In the genomic region with DNA sequence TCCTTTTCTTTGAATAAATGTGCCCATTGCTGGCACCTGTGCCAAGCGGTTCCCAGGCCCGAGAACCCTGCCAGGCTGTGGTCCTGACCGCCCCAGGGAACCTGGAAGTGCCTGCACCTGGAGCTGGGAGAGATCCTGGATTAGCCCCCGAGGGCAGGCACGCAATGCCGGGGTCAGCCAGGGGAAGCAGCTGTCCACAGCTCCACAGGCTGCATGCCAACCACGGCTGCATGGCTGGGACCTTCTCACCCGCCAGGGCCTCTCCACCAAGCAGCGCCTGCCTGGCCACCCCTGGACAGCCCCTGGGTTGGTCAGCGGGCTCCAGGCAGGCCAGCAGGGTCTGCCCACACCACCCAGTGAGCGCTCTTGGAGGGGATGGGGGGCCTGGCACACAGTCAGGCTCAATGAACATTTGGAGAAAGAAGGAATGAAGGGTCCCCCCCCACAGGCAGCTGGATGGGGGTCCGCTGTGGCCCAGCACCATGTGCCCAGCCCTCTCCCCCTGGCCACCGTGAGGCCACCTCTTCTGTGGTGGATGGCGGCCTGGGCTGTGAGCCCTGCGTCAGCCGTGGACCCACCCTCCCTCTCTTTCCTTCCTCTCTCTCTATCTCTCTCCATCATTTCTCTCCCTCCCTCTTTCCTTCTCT, we compare ENCODE assay signal across 28 cellular contexts. TPM values are rescaled to one million over a fixed set of nuclear protein-coding genes. Genes with fewer than 3 reads are reported as not detected.
DNase-seq lines count a peak whose midpoint lies in the region; ATAC-seq and TF ChIP-seq lines count a peak whose summit lies in the region.
"Had no signal": no experiment of that assay in that cellular context is flagged by ENCODE, and none has a peak within 500 bp of the region (broad histone marks: within the 10 kb centered on the region; RNA-seq: fewer than 3 reads in every experiment).

No MANE protein-coding gene starts in this region.

- H3K4me3 Mint-ChIP-seq in activated naive CD4-positive, alpha-beta T cell treated with anti-CD3 and anti-CD28 coated beads for 36 hours, result no peak overlapping the region
- no peak overlapping the region for H3K4me3 Mint-ChIP-seq in activated naive CD4-positive, alpha-beta T cell treated with anti-CD3 and anti-CD28 coated beads, Interleukin-2, amount 10 ng/mL, durations not matched to agents 7 days and 5 days
- H3K4me3 Mint-ChIP-seq: activated naive CD4-positive, alpha-beta T cell treated with anti-CD3 and anti-CD28 coated beads, Interleukin-2, amount 50 U/mL, for 24 hours; activated T-cell treated with anti-CD3 and anti-CD28 coated beads, Interleukin-2, amount 50 U/mL, for 72 hours; memory B cell; stimulated activated memory B cell treated with anti-CD40 and anti-IgM and Interleukin-4, amounts not matched to agents 10 μg/mL and 1 μg/mL and 100 μg/mL, for 72 hours had no signal

- no peak overlapping the region for H2AFZ ChIP-seq in Karpas-422 (ENCODE audit: low read length)

- TF ChIP-seq POLR2A in testis (IDR thresholded peaks at IDR 0.05), result no peak
- TF ChIP-seq POLR2A in body of pancreas (IDR thresholded peaks at IDR 0.05), result no peak

- ATAC-seq in body of pancreas, result no peak
- ATAC-seq: activated T-cell treated with anti-CD3 and anti-CD28 coated beads, Interleukin-2, amount 50 U/mL, for 72 hours; GM12878; stimulated activated memory B cell treated with anti-CD40 and anti-IgM and Interleukin-4, amounts not matched to agents 10 μg/mL and 1 μg/mL and 100 μg/mL, for 72 hours had no signal

- no peaks in the 10 kb centered on the region for H3K79me2 ChIP-seq in Karpas-422 (ENCODE audit: low read length)

- H3K4me1 ChIP-seq in testis (no peaks in the 10 kb centered on the region), Karpas-422 (ENCODE audit: low read length) (no peaks in the 10 kb centered on the region), body of pancreas (no peaks in the 10 kb centered on the region)
- H3K4me1 ChIP-seq: HAP-1 had no signal

- H3K27me3 ChIP-seq in testis (no peaks in the 10 kb centered on the region), Karpas-422 (ENCODE audit: low read length) (no peaks in the 10 kb centered on the region), body of pancreas (no peaks in the 10 kb centered on the region)
- H3K27me3 ChIP-seq: cardiac muscle cell had no signal

- WGBS in testis, 2 donors, result 67 to 69% methylated on average over 13 to 16 of the region's 16 CpGs
- WGBS in body of pancreas, 2 donors, result 69 to 75% methylated on average over 5 to 16 of the region's 16 CpGs

- H3K9me2 ChIP-seq in Karpas-422 (replicated peaks; ENCODE audit: insufficient read depth, low read length), result no peaks in the 10 kb centered on the region

- H3K4me1 Mint-ChIP-seq in activated naive CD4-positive, alpha-beta T cell treated with anti-CD3 and anti-CD28 coated beads for 36 hours (ENCODE audit: low read depth), result no peaks in the 10 kb centered on the region
- no peaks in the 10 kb centered on the region for H3K4me1 Mint-ChIP-seq in activated naive CD4-positive, alpha-beta T cell treated with anti-CD3 and anti-CD28 coated beads, Interleukin-2, amount 10 ng/mL, durations not matched to agents 7 days and 5 days
- H3K4me1 Mint-ChIP-seq: activated naive CD4-positive, alpha-beta T cell treated with anti-CD3 and anti-CD28 coated beads, Interleukin-2, amount 50 U/mL, for 24 hours; stimulated activated memory B cell treated with anti-CD40 and anti-IgM and Interleukin-4, amounts not matched to agents 10 μg/mL and 1 μg/mL and 100 μg/mL, for 72 hours had no signal

- DNase-seq in activated naive CD4-positive, alpha-beta T cell treated with anti-CD3 and anti-CD28 coated beads for 36 hours, result peak; percentile 0
- no peak for DNase-seq in activated naive CD4-positive, alpha-beta T cell treated with anti-CD3 and anti-CD28 coated beads, Interleukin-2, amount 10 ng/mL, durations not matched to agents 7 days and 5 days
- DNase-seq in RPMI7951 (ENCODE audit: low read depth), result peak; percentile 90
- DNase-seq in myocyte (ENCODE audit: low read depth), result peak; percentile 26
- peak; percentile 12 for DNase-seq in testis
- DNase-seq in Karpas-422, result no peak
- DNase-seq in GM10266 (ENCODE audit: extremely low spot score), result no peak
- no peak for DNase-seq in body of pancreas
- DNase-seq: activated CD8-positive, alpha-beta memory T cell treated with anti-CD3 and anti-CD28 coated beads for 24 hours; activated T-cell treated with anti-CD3 and anti-CD28 coated beads, Interleukin-2, amount 50 U/mL, for 72 hours; anterior cingulate cortex; C1 segment of cervical spinal cord; NCI-H1048; NCI-H187; NCI-H2171 treated with DMSO at 0.1 percent for 48 hours; NCI-H526; stimulated activated CD4-positive, alpha-beta T cell treated with anti-CD3 and anti-CD28 coated beads, Interleukin-2, amount 100 ng/mL, for 48 hours; WERI-Rb-1 had no signal

- H3K36me3 Mint-ChIP-seq in activated naive CD4-positive, alpha-beta T cell treated with anti-CD3 and anti-CD28 coated beads for 36 hours (ENCODE audit: low read depth), result no peaks in the 10 kb centered on the region
- H3K36me3 Mint-ChIP-seq in activated naive CD4-positive, alpha-beta T cell treated with anti-CD3 and anti-CD28 coated beads, Interleukin-2, amount 10 ng/mL, durations not matched to agents 7 days and 5 days, result no peaks in the 10 kb centered on the region
- H3K36me3 Mint-ChIP-seq: activated naive CD4-positive, alpha-beta T cell treated with anti-CD3 and anti-CD28 coated beads, Interleukin-2, amount 50 U/mL, for 24 hours had no signal

- H3K27ac Mint-ChIP-seq in activated naive CD4-positive, alpha-beta T cell treated with anti-CD3 and anti-CD28 coated beads for 36 hours, result no peak overlapping the region
- H3K27ac Mint-ChIP-seq in activated naive CD4-positive, alpha-beta T cell treated with anti-CD3 and anti-CD28 coated beads, Interleukin-2, amount 10 ng/mL, durations not matched to agents 7 days and 5 days, result no peak overlapping the region
- H3K27ac Mint-ChIP-seq: activated naive CD4-positive, alpha-beta T cell treated with anti-CD3 and anti-CD28 coated beads, Interleukin-2, amount 50 U/mL, for 24 hours; activated T-cell treated with anti-CD3 and anti-CD28 coated beads, Interleukin-2, amount 50 U/mL, for 72 hours; memory B cell; stimulated activated memory B cell treated with anti-CD40 and anti-IgM and Interleukin-4, amounts not matched to agents 10 μg/mL and 1 μg/mL and 100 μg/mL, for 72 hours had no signal

- CTCF ChIA-PET in activated naive CD4-positive, alpha-beta T cell treated with anti-CD3 and anti-CD28 coated beads for 36 hours (lab: Charles Lee), result no interaction called here
- CTCF ChIA-PET in activated naive CD4-positive, alpha-beta T cell treated with anti-CD3 and anti-CD28 coated beads, Interleukin-2, amount 10 ng/mL, durations not matched to agents 7 days and 5 days (lab: Charles Lee), result no interaction called here

- TF ChIP-seq CTCF in testis (IDR thresholded peaks at IDR 0.05) (no peak), GM10266 (IDR thresholded peaks at IDR 0.05; ENCODE audit: control insufficient read depth, insufficient read depth, low read depth, missing control alignments) (no peak), body of pancreas (IDR thresholded peaks at IDR 0.05) (no peak)

- H3K36me3 ChIP-seq in testis (ENCODE audit: low read depth, missing control alignments) (no peaks in the 10 kb centered on the region), Karpas-422 (ENCODE audit: insufficient read depth, low read length) (no peaks in the 10 kb centered on the region), body of pancreas (replicated peaks in 1 of 2; ENCODE audit: insufficient read depth in 1 of 2, low read depth in 2 of 2) (no peaks in the 10 kb centered on the region)
- H3K36me3 ChIP-seq: cardiac muscle cell, HAP-1, thoracic aorta, WERI-Rb-1 had no signal

- H4K20me1 ChIP-seq in Karpas-422 (ENCODE audit: insufficient read depth, low read depth, low read length), result no peaks in the 10 kb centered on the region

- intact Hi-C loops in activated naive CD4-positive, alpha-beta T cell treated with anti-CD3 and anti-CD28 coated beads for 36 hours (cut with micrococcal nuclease), result no loop called here
- intact Hi-C loops in testis (cut with DNase I; ENCODE audit: low total_unique reads) (no loop called here), body of pancreas (cut with DNase I) (no loop called here)

- no peaks in the 10 kb centered on the region for H3K9me3 ChIP-seq in testis
- no peaks in the 10 kb centered on the region for H3K9me3 ChIP-seq in Karpas-422 (ENCODE audit: low read length)
- H3K9me3 ChIP-seq in body of pancreas, result no peaks in the 10 kb centered on the region
- H3K9me3 ChIP-seq: HAP-1, thoracic aorta had no signal

- no peak overlapping the region for H3K27ac ChIP-seq in testis
- H3K27ac ChIP-seq in Karpas-422 (ENCODE audit: low read length), result no peak overlapping the region
- no peak overlapping the region for H3K27ac ChIP-seq in body of pancreas
- H3K27ac ChIP-seq: cardiac muscle cell, thoracic aorta, WERI-Rb-1 had no signal

- H3K4me2 ChIP-seq in Karpas-422 (ENCODE audit: low read depth, low read length, poor library complexity, severe bottlenecking), result no peak overlapping the region

- peaks cover 4% of the 10 kb centered on the region for H3K27me3 Mint-ChIP-seq in activated naive CD4-positive, alpha-beta T cell treated with anti-CD3 and anti-CD28 coated beads for 36 hours (ENCODE audit: low read depth)
- peaks cover 7% of the 10 kb centered on the region for H3K27me3 Mint-ChIP-seq in activated naive CD4-positive, alpha-beta T cell treated with anti-CD3 and anti-CD28 coated beads, Interleukin-2, amount 10 ng/mL, durations not matched to agents 7 days and 5 days

- H3K4me3 ChIP-seq in testis, result no peak overlapping the region
- H3K4me3 ChIP-seq in Karpas-422 (ENCODE audit: low read length), result no peak overlapping the region
- no peak overlapping the region for H3K4me3 ChIP-seq in body of pancreas
- H3K4me3 ChIP-seq: cardiac muscle cell, GM12878, HAP-1, thoracic aorta had no signal

- H3K9me3 Mint-ChIP-seq in activated naive CD4-positive, alpha-beta T cell treated with anti-CD3 and anti-CD28 coated beads for 36 hours, result no peaks in the 10 kb centered on the region
- H3K9me3 Mint-ChIP-seq in activated naive CD4-positive, alpha-beta T cell treated with anti-CD3 and anti-CD28 coated beads, Interleukin-2, amount 10 ng/mL, durations not matched to agents 7 days and 5 days, result peaks cover 13% of the 10 kb centered on the region

- H3K9ac ChIP-seq in Karpas-422 (ENCODE audit: low read length), result no peak overlapping the region

RNA-seq across cellular contexts. Expression of a gene that starts 35.3 kb away (rescaled TPM):
- total RNA-seq in activated naive CD4-positive, alpha-beta T cell treated with anti-CD3 and anti-CD28 coated beads for 36 hours, result not detected
- total RNA-seq in RPMI7951 (2014; rRNA removed; shearing (Covaris generic)), result not detected in 2 replicates
- total RNA-seq in myocyte, result not detected in 2 replicates
- polyA plus RNA-seq in myocyte (2012), result not detected
- under 1 TPM; 0.31 to 0.62 TPM for total RNA-seq in testis
- 0.32 TPM for polyA plus RNA-seq in testis (ENCODE audit: insufficient read depth, low read depth, low replicate concordance)
- not detected in 2 replicates for total RNA-seq in Karpas-422 (2014; rRNA removed; shearing (Covaris generic); ENCODE audit: low replicate concordance)
- total RNA-seq in body of pancreas, result 1 to 10 TPM in 1 of 2 donors, under 1 TPM in 1; under 0.01 to 1.8 TPM
- total RNA-seq: activated T-cell treated with anti-CD3 and anti-CD28 coated beads, Interleukin-2, amount 50 U/mL, for 72 hours; cardiac muscle cell; fibroblast of lung; GM12878; LHCN-M2 had no signal
- polyA plus RNA-seq: cardiac muscle cell, fibroblast of lung had no signal

RNA-seq across cellular contexts. Expression of a gene that starts 47.8 kb away (rescaled TPM):
- not detected for total RNA-seq in activated naive CD4-positive, alpha-beta T cell treated with anti-CD3 and anti-CD28 coated beads for 36 hours
- total RNA-seq in RPMI7951 (2014; rRNA removed; shearing (Covaris generic)), result not detected in 2 replicates
- total RNA-seq in myocyte (not detected in 2 replicates), testis (under 1 TPM; 0.47 to 0.93 TPM), body of pancreas (under 1 TPM in 1 of 2 donors, not detected in 1; under 0.01 TPM)
- not detected for polyA plus RNA-seq in myocyte (2012)
- 0.41 TPM for polyA plus RNA-seq in testis (ENCODE audit: insufficient read depth, low read depth, low replicate concordance)
- total RNA-seq in Karpas-422 (2014; rRNA removed; shearing (Covaris generic); ENCODE audit: low replicate concordance), result not detected in 2 replicates
- total RNA-seq: activated T-cell treated with anti-CD3 and anti-CD28 coated beads, Interleukin-2, amount 50 U/mL, for 72 hours; fibroblast of lung; LHCN-M2; thoracic aorta had no signal
- polyA plus RNA-seq: AG04450, cardiac muscle cell, fibroblast of lung, GM12878 had no signal

Comparison
In these comparisons a context has a peak if more than half of its experiments do, and no peak if none do; other contexts are left out.
1. DNase-seq: peak in activated naive CD4-positive, alpha-beta T cell treated with anti-CD3 and anti-CD28 coated beads for 36 hours (single experiment), RPMI7951 (single experiment), myocyte (single experiment) and testis (single experiment); none in activated naive CD4-positive, alpha-beta T cell treated with anti-CD3 and anti-CD28 coated beads, Interleukin-2, amount 10 ng/mL, durations not matched to agents 7 days and 5 days (single experiment), Karpas-422 (single experiment), GM10266 (single experiment) and body of pancreas (0 of 4).